Comparison of ENCODE assay signal across 17 cellular contexts in the genomic region with DNA sequence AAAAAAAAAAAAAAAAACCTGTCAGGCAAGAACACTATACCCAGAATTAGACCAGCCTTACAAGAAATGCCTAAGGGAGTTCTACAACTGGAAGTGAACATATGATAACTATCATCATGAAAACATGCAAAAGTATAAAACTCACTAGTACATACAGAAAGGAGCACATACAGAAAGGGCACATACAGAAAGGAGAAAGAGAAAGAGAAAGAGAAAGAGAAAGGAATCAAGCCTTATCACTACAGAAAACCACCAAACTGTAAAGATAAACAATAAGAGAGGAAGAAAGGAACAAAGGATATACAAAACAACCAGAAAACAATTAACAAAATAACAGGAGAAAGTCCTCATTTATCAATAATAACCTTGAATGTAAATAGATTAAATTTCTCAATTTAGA. TPM values are rescaled to one million over a fixed set of nuclear protein-coding genes. Genes with fewer than 3 reads are reported as not detected.
A peak's percentile ranks its signal among the peaks of the same experiment; 100 is the strongest.
DNase-seq lines count a peak whose midpoint lies in the region; ATAC-seq, FAIRE-seq and TF ChIP-seq lines count a peak whose summit lies in the region.
"Had no signal": no experiment of that assay in that cellular context is flagged by ENCODE, and none has a peak within 500 bp of the region (broad histone marks: within the 10 kb centered on the region; RNA-seq: fewer than 3 reads in every experiment).

No MANE protein-coding gene starts in this region.

- TF ChIP-seq POLR2A in HepG2 (IDR thresholded peaks at IDR 0.05; ENCODE audit: insufficient read depth in 1 of 2, low read depth in 2 of 2, low read length in 2 of 2) (no peak), right lobe of liver (IDR thresholded peaks at IDR 0.05) (no peak)

- H3K4me1 Mint-ChIP-seq in T-helper 2 cell treated with Interferon-gamma antibody and Interleukin-4, amounts not matched to agents 5 μg/mL and 100 μg/mL, for 36 hours (ENCODE audit: low read depth), result peaks cover 10% of the 10 kb centered on the region
- no peaks in the 10 kb centered on the region for H3K4me1 Mint-ChIP-seq in type B pancreatic cell (ENCODE audit: unreplicated experiment)
- no peaks in the 10 kb centered on the region for H3K4me1 Mint-ChIP-seq in stimulated activated effector memory CD8-positive, alpha-beta T cell treated with anti-CD3 and anti-CD28 coated beads, Interleukin-12 subunit alpha, Interleukin-12 subunit beta, amount 100 ng/mL, for 72 hours
- H3K4me1 Mint-ChIP-seq: CD14-positive monocyte had no signal

- no TSS peak for BruUV-seq in HepG2 (replicated peaks; lab: Mats Ljungman, UMichigan)

- no peak overlapping the region for H3K27ac ChIP-seq in HepG2 (ENCODE audit: extremely low read length, insufficient read depth, low read length)
- H3K27ac ChIP-seq in right lobe of liver, result no peak overlapping the region
- H3K27ac ChIP-seq: SJSA1 had no signal

- H3K9me3 ChIP-seq in HepG2 (ENCODE audit: low read length), result no peaks in the 10 kb centered on the region
- no peaks in the 10 kb centered on the region for H3K9me3 ChIP-seq in right lobe of liver
- H3K9me3 ChIP-seq: SJSA1 had no signal

- ATAC-seq in HepG2 (no peak), right lobe of liver (no peak)
- ATAC-seq in stimulated activated effector memory CD8-positive, alpha-beta T cell treated with anti-CD3 and anti-CD28 coated beads, Interleukin-12 subunit alpha, Interleukin-12 subunit beta, amount 100 ng/mL, for 72 hours, result no peak
- ATAC-seq: K562 had no signal

- TF ChIP-seq RAD21 in HepG2 (CRISPR knock-in tag; IDR thresholded peaks at IDR 0.05), result no peak

- no peak overlapping the region for H3K4me2 ChIP-seq in HepG2 (ENCODE audit: low read depth, low read length)

- in situ Hi-C loops in HepG2 (cut with HindIII; ENCODE audit: extremely low pct_ligation_motif_present, low pct_unique_long_range_greater_than_20kb), result no loop called here

- no peak overlapping the region for H3K9ac ChIP-seq in HepG2 (ENCODE audit: insufficient read depth, low read depth, low read length)

- intact Hi-C loops in HepG2 (cut with micrococcal nuclease; ENCODE audit: unreplicated experiment), result no loop called here
- intact Hi-C loops in right lobe of liver (cut with DNase I), result no loop called here

- H3K4me1 ChIP-seq in HepG2 (ENCODE audit: insufficient read depth, low read length), result no peaks in the 10 kb centered on the region
- no peaks in the 10 kb centered on the region for H3K4me1 ChIP-seq in right lobe of liver
- H3K4me1 ChIP-seq: SJSA1 had no signal

- H4K20me1 ChIP-seq in HepG2 (ENCODE audit: insufficient read depth, low read length), result no peaks in the 10 kb centered on the region

- H3K79me2 ChIP-seq in HepG2 (ENCODE audit: insufficient read depth, low read length), result no peaks in the 10 kb centered on the region

- H3K27me3 ChIP-seq in HepG2 (ENCODE audit: control insufficient read depth in 1 of 2, insufficient read depth in 2 of 2, low read length in 2 of 2) (no peaks in the 10 kb centered on the region), right lobe of liver (no peaks in the 10 kb centered on the region)
- H3K27me3 ChIP-seq: SJSA1 had no signal

- H3K27ac Mint-ChIP-seq in T-helper 2 cell treated with Interferon-gamma antibody and Interleukin-4, amounts not matched to agents 5 μg/mL and 100 μg/mL, for 36 hours, result peak overlapping the region; percentile 72
- H3K27ac Mint-ChIP-seq in type B pancreatic cell, result peak overlapping the region; percentile 4
- H3K27ac Mint-ChIP-seq in stimulated activated effector memory CD8-positive, alpha-beta T cell treated with anti-CD3 and anti-CD28 coated beads, Interleukin-12 subunit alpha, Interleukin-12 subunit beta, amount 100 ng/mL, for 72 hours, result no peak overlapping the region
- H3K27ac Mint-ChIP-seq: CD14-positive monocyte had no signal

- H2AFZ ChIP-seq in HepG2 (ENCODE audit: low read length), result no peak overlapping the region

- peaks cover 13% of the 10 kb centered on the region for H3K9me3 Mint-ChIP-seq in T-helper 2 cell treated with Interferon-gamma antibody and Interleukin-4, amounts not matched to agents 5 μg/mL and 100 μg/mL, for 36 hours
- H3K9me3 Mint-ChIP-seq in type B pancreatic cell, result peaks cover 5% of the 10 kb centered on the region
- no peaks in the 10 kb centered on the region for H3K9me3 Mint-ChIP-seq in stimulated activated effector memory CD8-positive, alpha-beta T cell treated with anti-CD3 and anti-CD28 coated beads, Interleukin-12 subunit alpha, Interleukin-12 subunit beta, amount 100 ng/mL, for 72 hours
- H3K9me3 Mint-ChIP-seq: CD14-positive monocyte had no signal

- H3K27me3 Mint-ChIP-seq in T-helper 2 cell treated with Interferon-gamma antibody and Interleukin-4, amounts not matched to agents 5 μg/mL and 100 μg/mL, for 36 hours (ENCODE audit: low read depth), result no peaks in the 10 kb centered on the region
- no peaks in the 10 kb centered on the region for H3K27me3 Mint-ChIP-seq in type B pancreatic cell

- H3K4me3 ChIP-seq in HepG2 (replicated peaks in 1 of 3; ENCODE audit: insufficient read depth in 1 of 3, low read depth in 2 of 3, low read length in 3 of 3) (no peak overlapping the region), right lobe of liver (no peak overlapping the region)
- H3K4me3 ChIP-seq: K562, SJSA1 had no signal

- CTCF ChIA-PET in HepG2 (lab: Yijun Ruan, JAX; ENCODE audit: low intra/inter-chr PET ratio, low total read pairs), result no interaction called here

- POLR2A ChIA-PET in HepG2 (lab: Yijun Ruan, JAX), result no interaction called here

- H3K4me3 Mint-ChIP-seq in T-helper 2 cell treated with Interferon-gamma antibody and Interleukin-4, amounts not matched to agents 5 μg/mL and 100 μg/mL, for 36 hours, result peak overlapping the region; percentile 32
- H3K4me3 Mint-ChIP-seq in type B pancreatic cell, result no peak overlapping the region
- H3K4me3 Mint-ChIP-seq in stimulated activated effector memory CD8-positive, alpha-beta T cell treated with anti-CD3 and anti-CD28 coated beads, Interleukin-12 subunit alpha, Interleukin-12 subunit beta, amount 100 ng/mL, for 72 hours, result no peak overlapping the region
- H3K4me3 Mint-ChIP-seq: CD14-positive monocyte had no signal

- TF ChIP-seq EP300 in HepG2 (IDR thresholded peaks at IDR 0.05; ENCODE audit: low read depth in 2 of 2, low read length in 2 of 2) (no peak), HepG2 (CRISPR knock-in tag; IDR thresholded peaks at IDR 0.05; ENCODE audit: borderline replicate concordance) (no peak)

- DNase-seq in HepG2 (ENCODE audit: low spot score), result no peak
- no peak for DNase-seq in right lobe of liver
- peak; percentile 4 for DNase-seq in H4 (ENCODE audit: low spot score)
- DNase-seq in T-helper 2 cell treated with Interferon-gamma antibody and Interleukin-4, amounts not matched to agents 5 μg/mL and 100 μg/mL, for 36 hours (ENCODE audit: low spot score), result no peak
- no peak for DNase-seq in type B pancreatic cell (ENCODE audit: extremely low spot score, unreplicated experiment)
- DNase-seq in DMS79 (lab: John Stamatoyannopoulos, UW), result no peak
- DNase-seq in NCI-H446 treated with DMSO at 0.1 percent for 48 hours (lab: John Stamatoyannopoulos, UW), result no peak
- no peak for DNase-seq in stimulated activated effector memory CD8-positive, alpha-beta T cell treated with anti-CD3 and anti-CD28 coated beads, Interleukin-12 subunit alpha, Interleukin-12 subunit beta, amount 100 ng/mL, for 72 hours (ENCODE audit: low spot score in 2 of 2)
- DNase-seq: GOT3, NCI-H1436, NCI-H2029, NCI-H2171, NCI-H446 had no signal

- peak; percentile 46 for FAIRE-seq in HepG2 (lab: Jason Lieb, UNC)
- FAIRE-seq: GM12892, K562 had no signal

- H3K36me3 ChIP-seq in HepG2 (replicated peaks in 1 of 2; ENCODE audit: control insufficient read depth in 1 of 2, insufficient read depth in 2 of 2, low read length in 2 of 2), result no peaks in the 10 kb centered on the region
- no peaks in the 10 kb centered on the region for H3K36me3 ChIP-seq in right lobe of liver
- H3K36me3 ChIP-seq: SJSA1 had no signal

- H3K36me3 Mint-ChIP-seq in T-helper 2 cell treated with Interferon-gamma antibody and Interleukin-4, amounts not matched to agents 5 μg/mL and 100 μg/mL, for 36 hours (ENCODE audit: low read depth), result peaks cover 3% of the 10 kb centered on the region
- H3K36me3 Mint-ChIP-seq in type B pancreatic cell, result peaks cover 3% of the 10 kb centered on the region
- no peaks in the 10 kb centered on the region for H3K36me3 Mint-ChIP-seq in stimulated activated effector memory CD8-positive, alpha-beta T cell treated with anti-CD3 and anti-CD28 coated beads, Interleukin-12 subunit alpha, Interleukin-12 subunit beta, amount 100 ng/mL, for 72 hours
- H3K36me3 Mint-ChIP-seq: CD14-positive monocyte had no signal

- TF ChIP-seq CTCF in HepG2 (CRISPR knock-in tag; IDR thresholded peaks at IDR 0.05), result no peak
- TF ChIP-seq CTCF in right lobe of liver (IDR thresholded peaks at IDR 0.05), result no peak
- TF ChIP-seq CTCF in type B pancreatic cell (conservative IDR thresholded peaks at IDR 0.05), result no peak

TF ChIP-seq in HepG2, 621 proteins besides CTCF, POLR2A, EP300 and RAD21 (continues in another document):
- TF ChIP-seq SAP130 (CRISPR knock-in tag; IDR thresholded peaks at IDR 0.05; ENCODE audit: low read depth) (no peak), ATF7-NPFF (CRISPR knock-in tag; IDR thresholded peaks at IDR 0.05; ENCODE audit: low read depth) (no peak)

RNA-seq across cellular contexts. Expression of gene PHKA1, which starts 50.4 kb away (rescaled TPM):
- total RNA-seq in HepG2 (2016; rRNA removed; fragmentation: Illumina TruSeq; extraction: Trizol) (5.4 and 6.8 TPM in 2 replicates), right lobe of liver (1 to 10 TPM in 4 of 6 experiments, under 1 TPM in 2; 0.92 to 2.5 (median 1.7) TPM), type B pancreatic cell (ENCODE audit: low replicate concordance) (10.9 and 16.5 TPM in 2 replicates)
- total RNA-seq in HepG2 (2016; cell fraction: cytosol; rRNA removed; fragmentation: Illumina TruSeq; extraction: Trizol; ENCODE audit: low read depth), result 0.61 and 0.62 TPM in 2 replicates
- total RNA-seq in HepG2 (2016; cell fraction: insoluble cytoplasmic fraction; rRNA removed; fragmentation: Illumina TruSeq; extraction: Trizol), result 5.1 and 6.2 TPM in 2 replicates
- total RNA-seq in HepG2 (2016; cell fraction: membrane; rRNA removed; fragmentation: Illumina TruSeq; extraction: Trizol), result 2.2 and 2.7 TPM in 2 replicates
- 5.4 and 6.0 TPM in 2 replicates for total RNA-seq in HepG2 (2016; cell fraction: nucleus; rRNA removed; fragmentation: Illumina TruSeq; extraction: Trizol)
- 6.6 and 6.8 TPM in 2 replicates for polyA plus RNA-seq in HepG2 (2011; rRNA removed)
- polyA plus RNA-seq in HepG2 (2011; cell fraction: cytosol; rRNA removed), result 3.5 and 5.0 TPM in 2 replicates
- 12.3 and 12.6 TPM in 2 replicates for polyA plus RNA-seq in HepG2 (2011; cell fraction: nucleus; rRNA removed)
- polyA plus RNA-seq in HepG2 (2012), result 5.0 and 5.4 TPM in 2 replicates
- polyA plus RNA-seq in HepG2 (2016; cell fraction: cytosol; fragmentation: Illumina TruSeq; extraction: Trizol; ENCODE audit: low read depth), result 0.19 and 0.27 TPM in 2 replicates
- 3.9 and 4.3 TPM in 2 replicates for polyA plus RNA-seq in HepG2 (2016; cell fraction: insoluble cytoplasmic fraction; fragmentation: Illumina TruSeq; extraction: Trizol; ENCODE audit: low read depth)
- polyA plus RNA-seq in HepG2 (2016; cell fraction: membrane; fragmentation: Illumina TruSeq; extraction: Trizol; ENCODE audit: low read depth), result 0.84 and 0.86 TPM in 2 replicates
- 5.4 and 6.2 TPM in 2 replicates for polyA plus RNA-seq in HepG2 (2016; cell fraction: nucleus; fragmentation: Illumina TruSeq; extraction: Trizol; ENCODE audit: insufficient read depth, low read depth)
- 8.1 and 24.9 TPM in 2 replicates for polyA minus RNA-seq in HepG2 (2011; rRNA and poly(A)+ RNA removed; ENCODE audit: low replicate concordance)
- 4.6 and 5.1 TPM in 2 replicates for polyA minus RNA-seq in HepG2 (2011; cell fraction: cytosol; rRNA and poly(A)+ RNA removed)
- 10.8 and 14.0 TPM in 2 replicates for polyA minus RNA-seq in HepG2 (2011; cell fraction: nucleus; rRNA and poly(A)+ RNA removed)
- 7.8 and 8.6 TPM in 2 replicates for total RNA-seq in H4 (2014; rRNA removed; shearing (Covaris generic))
- polyA plus RNA-seq: CD14-positive monocyte had no signal
